Comparison of ENCODE assay signal across 28 cellular contexts in genomic region chr6:35381132-35381531, GRCh38. TPM values are rescaled to one million over a fixed set of nuclear protein-coding genes. Genes with fewer than 3 reads are reported as not detected.
DNase-seq lines count a peak whose midpoint lies in the region; TF ChIP-seq lines count a peak whose summit lies in the region.
"Had no signal": no experiment of that assay in that cellular context is flagged by ENCODE, and none has a peak within 500 bp of the region (broad histone marks: within the 10 kb centered on the region; RNA-seq: fewer than 3 reads in every experiment).

No MANE protein-coding gene starts in this region.

- WGBS in GM23248 (ENCODE audit: low coverage in 1 of 2, low lambda C conversion rate in 2 of 2, missing lambda C conversion rate in 2 of 2), 2 experiments: 56 to 60% methylated on average over 6 of the region's 6 CpGs

- H2AFZ ChIP-seq in GM23248: no peak overlapping the region

- H3K27ac ChIP-seq in GM23248 (0 out of 2 replicates have a peak overlapping the region, but pooled peaks have one; percentile 27), substantia nigra (ENCODE audit: low read depth, low read length, poor library complexity, severe bottlenecking) (no peak overlapping the region)
- H3K27ac ChIP-seq: BLaER1 treated with 17β-estradiol and CSF1 and Interleukin-3, amounts not matched to agents 10 nM and 100 nM; brain microvascular endothelial cell; epithelial cell of prostate; spleen had no signal

- H4K20me1 ChIP-seq in GM23248 (ENCODE audit: insufficient read depth): no peaks in the 10 kb centered on the region

- peaks cover 18% of the 10 kb centered on the region for H3K4me1 ChIP-seq in GM23248 (ENCODE audit: insufficient read depth)
- H3K4me1 ChIP-seq in adipocyte (ENCODE audit: control insufficient read depth, insufficient read depth, low read length): peaks cover 20% of the 10 kb centered on the region
- H3K4me1 ChIP-seq: Caco-2 had no signal

- peaks cover 28% of the 10 kb centered on the region for H3F3A ChIP-seq in GM23248 (ENCODE audit: insufficient read depth)

- H3K79me2 ChIP-seq in GM23248 (ENCODE audit: insufficient read depth): peaks cover 71% of the 10 kb centered on the region

- no peaks in the 10 kb centered on the region for H3K36me3 ChIP-seq in GM23248 (ENCODE audit: low read depth)
- H3K36me3 ChIP-seq in adipocyte (ENCODE audit: control insufficient read depth, insufficient read depth, low read length, severe bottlenecking): no peaks in the 10 kb centered on the region
- H3K36me3 ChIP-seq: brain microvascular endothelial cell had no signal

- H3K4me3 ChIP-seq in GM23248: no peak overlapping the region
- H3K4me3 ChIP-seq in adipocyte (ENCODE audit: low read length): no peak overlapping the region
- no peak overlapping the region for H3K4me3 ChIP-seq in fibroblast of villous mesenchyme (ENCODE audit: low read depth, low read length)
- H3K4me3 ChIP-seq: BLaER1 treated with 17β-estradiol and CSF1 and Interleukin-3, amounts not matched to agents 10 nM and 100 nM; GM12878; spleen had no signal

- in situ Hi-C loops in GM23248 (cut with MboI): no loop called here

- H3K27me3 ChIP-seq in GM23248 (replicated peaks; ENCODE audit: insufficient read depth): no peaks in the 10 kb centered on the region
- no peaks in the 10 kb centered on the region for H3K27me3 ChIP-seq in adipocyte (replicated peaks; ENCODE audit: control insufficient read depth, insufficient read depth, low read length)
- H3K27me3 ChIP-seq: BLaER1 treated with 17β-estradiol and CSF1 and Interleukin-3, amounts not matched to agents 10 nM and 100 nM; brain microvascular endothelial cell; spleen had no signal

- TF ChIP-seq CTCF in fibroblast of villous mesenchyme (IDR thresholded peaks at IDR 0.05; ENCODE audit: insufficient read depth, low read depth, low read length): no peak

- H3K4me2 ChIP-seq in GM23248 (ENCODE audit: unreplicated experiment): no peak overlapping the region

- no peaks in the 10 kb centered on the region for H3K9me2 ChIP-seq in GM23248 (ENCODE audit: insufficient read depth)

- H3K9me3 ChIP-seq in GM23248 (ENCODE audit: low read depth) (no peaks in the 10 kb centered on the region), adipocyte (ENCODE audit: control insufficient read depth, low read length) (no peaks in the 10 kb centered on the region)
- H3K9me3 ChIP-seq: Caco-2 had no signal

- DNase-seq in A172 (ENCODE audit: low spot score) (peak; percentile 57), GM23248 (peak; percentile 74), adipocyte (ENCODE audit: low read depth) (peak; percentile 38), fibroblast of villous mesenchyme (ENCODE audit: low read depth) (peak; percentile 23), NCI-H1092 treated with DMSO at 0.1 percent for 48 hours (lab: John Stamatoyannopoulos, UW) (no peak), NCI-H146 (lab: John Stamatoyannopoulos, UW) (no peak), glomerular visceral epithelial cell (ENCODE audit: extremely low spot score) (no peak), substantia nigra (lab: John Stamatoyannopoulos, UW) (no peak)
- DNase-seq: 8988T; activated CD4-positive, alpha-beta memory T cell treated with anti-CD3 and anti-CD28 coated beads for 36 hours; activated CD8-positive, alpha-beta memory T cell treated with anti-CD3 and anti-CD28 coated beads, Interleukin-2, amount 50 U/mL, for 48 hours; brain microvascular endothelial cell; Caco-2; DMS79 treated with DMSO at 0.1 percent for 48 hours; effector CD4-positive, alpha-beta T cell; islet precursor cell; left ventricle myocardium superior; naive thymus-derived CD4-positive, alpha-beta T cell; NCI-H1092; NCI-H2029 treated with DMSO at 0.1 percent for 48 hours; NCI-H446; retina; spleen; stimulated activated CD4-positive, alpha-beta T cell treated with anti-CD3 and anti-CD28 coated beads, Interleukin-2, amount 100 ng/mL, for 48 hours; T1000 had no signal

- no peak overlapping the region for H3K9ac ChIP-seq in GM23248
- H3K9ac ChIP-seq in adipocyte (ENCODE audit: low read length): no peak overlapping the region
- H3K9ac ChIP-seq: BLaER1 treated with 17β-estradiol and CSF1 and Interleukin-3, amounts not matched to agents 10 nM and 100 nM had no signal

RNA-seq across cellular contexts. Expression of gene PPARD, which starts 38.8 kb away (rescaled TPM):
- total RNA-seq in A172 (2014; rRNA removed; shearing (Covaris generic)): 6.0 and 7.2 TPM in 2 replicates
- 13.3 and 15.9 TPM in 2 replicates for total RNA-seq in GM23248 (2014; rRNA removed; shearing (Covaris generic))
- 21.7 and 22.3 TPM in 2 replicates for polyA plus RNA-seq in GM23248 (2016; fragmentation: Nextera tagmentation; extraction: Ambion mirVana)
- total RNA-seq in fibroblast of villous mesenchyme: 8.2 and 8.7 TPM in 2 replicates

Comparison
In these comparisons a context has a peak if more than half of its experiments do, and no peak if none do; other contexts are left out.
1. DNase-seq: peak in A172 (single experiment), GM23248 (single experiment), adipocyte (single experiment) and fibroblast of villous mesenchyme (single experiment); none in NCI-H1092 treated with DMSO at 0.1 percent for 48 hours (single experiment), NCI-H146 (single experiment), glomerular visceral epithelial cell (single experiment) and substantia nigra (0 of 49).